ENCODE assay signal across 8 cellular contexts in genomic region chr20:33662172-33662571, GRCh38. TPM values are rescaled to one million over a fixed set of nuclear protein-coding genes. Genes with fewer than 3 reads are reported as not detected.
DNase-seq lines count a peak whose midpoint lies in the region; ATAC-seq and TF ChIP-seq lines count a peak whose summit lies in the region.

Gene C20orf144 (plus strand): TSS chr20:33662327. CDS start chr20:33662346, 19 bp downstream.

- TF ChIP-seq POLR2A in NB4 (IDR thresholded peaks at IDR 0.05; ENCODE audit: extremely low read depth, insufficient read length) = no peak

- peaks cover 3% of the 10 kb centered on the region for H3K36me3 Mint-ChIP-seq in nephron (ENCODE audit: low read depth)

- H3K27ac ChIP-seq in effector memory CD4-positive, alpha-beta T cell (ENCODE audit: insufficient read depth, low read length, poor library complexity, severe bottlenecking) = peak within 1 kb of the TSS; percentile 82

- H3K9me3 ChIP-seq in BE2C = no peaks in the 10 kb centered on the region
- H3K9me3 ChIP-seq in effector memory CD4-positive, alpha-beta T cell (ENCODE audit: control insufficient read depth, low read length) = no peaks in the 10 kb centered on the region

- peak within 1 kb of the TSS; percentile 83 to 92 (median 85) for H3K4me3 Mint-ChIP-seq in nephron

- peaks cover 16% of the 10 kb centered on the region for H3K4me1 Mint-ChIP-seq in nephron

- peaks cover 3% of the 10 kb centered on the region for H3K27me3 Mint-ChIP-seq in nephron (ENCODE audit: low read depth)

- H3K9me3 Mint-ChIP-seq in nephron = no peaks in the 10 kb centered on the region

- peaks cover 5% of the 10 kb centered on the region for H3K4me1 ChIP-seq in BE2C
- H3K4me1 ChIP-seq in effector memory CD4-positive, alpha-beta T cell (ENCODE audit: control insufficient read depth, insufficient read depth, low read length, poor library complexity, severe bottlenecking) = peaks cover 29% of the 10 kb centered on the region

- no peak for ATAC-seq in HG03354 (IDR thresholded peaks at IDR 0.05; ENCODE audit: poor library complexity, severe bottlenecking, unreplicated experiment)
- ATAC-seq in HG02678 (IDR thresholded peaks at IDR 0.05; ENCODE audit: unreplicated experiment) = no peak

- DNase-seq in BE2C (no peak), NB4 (ENCODE audit: low read depth) (no peak), cerebellar cortex (ENCODE audit: low spot score) (no peak)
- DNase-seq in effector memory CD4-positive, alpha-beta T cell = no peak
- DNase-seq in stimulated activated CD4-positive, alpha-beta T cell treated with anti-CD3 and anti-CD28 coated beads, Interleukin-1b, Interleukin-23, amount 100 ng/mL, for 48 hours = no peak

- H3K4me3 ChIP-seq in BE2C (ENCODE audit: low read depth, low read length) = peak within 1 kb of the TSS; percentile 81
- H3K4me3 ChIP-seq in NB4 (ENCODE audit: low read depth, low read length) = peak within 1 kb of the TSS; percentile 57
- H3K4me3 ChIP-seq in effector memory CD4-positive, alpha-beta T cell (ENCODE audit: insufficient read depth, low read depth, low read length, poor library complexity, severe bottlenecking) = peak within 1 kb of the TSS; percentile 74

- no peak for TF ChIP-seq CTCF in BE2C (IDR thresholded peaks at IDR 0.05; ENCODE audit: low read depth, low read length)
- TF ChIP-seq CTCF in NB4 (IDR thresholded peaks at IDR 0.05; ENCODE audit: low read depth, low read length) = no peak
- no peak for TF ChIP-seq CTCF in nephron (IDR thresholded peaks at IDR 0.05; ENCODE audit: unreplicated experiment in 3 of 3)

- no peaks in the 10 kb centered on the region for H3K27me3 ChIP-seq in BE2C
- H3K27me3 ChIP-seq in effector memory CD4-positive, alpha-beta T cell (replicated peaks; ENCODE audit: control insufficient read depth, insufficient read depth, low read length, poor library complexity, severe bottlenecking) = no peaks in the 10 kb centered on the region

- peak within 1 kb of the TSS; percentile 65 to 84 (median 76) for H3K27ac Mint-ChIP-seq in nephron

- H3K36me3 ChIP-seq in BE2C = peaks cover 13% of the 10 kb centered on the region
- H3K36me3 ChIP-seq in effector memory CD4-positive, alpha-beta T cell (ENCODE audit: control insufficient read depth, insufficient read depth, low read length) = no peaks in the 10 kb centered on the region

RNA-seq across cellular contexts. Expression of gene C20orf144, which starts in this region (rescaled TPM):
- polyA plus RNA-seq in BE2C (2012; ENCODE audit: insufficient read depth, insufficient read length, low read depth) = 0.57 TPM
